In genomic region chr13:35953537-35954206, GRCh38 we compare ENCODE assay signal across 7 cellular contexts.
A peak's percentile ranks its signal among the peaks of the same experiment; 100 is the strongest.
DNase-seq lines count a peak whose midpoint lies in the region; ATAC-seq and TF ChIP-seq lines count a peak whose summit lies in the region.

No MANE protein-coding gene starts in this region.

- no peaks in the 10 kb centered on the region for H3K36me3 Mint-ChIP-seq in WTC11
- H3K36me3 Mint-ChIP-seq in CD4-positive, alpha-beta memory T cell, result no peaks in the 10 kb centered on the region

- POLR2A ChIA-PET in WTC11 (lab: Charles Lee), result no interaction called here
- POLR2A ChIA-PET in CD4-positive, alpha-beta memory T cell (lab: Charles Lee; ENCODE audit: partially characterized antibody), result no interaction called here

- no peaks in the 10 kb centered on the region for H3K9me3 Mint-ChIP-seq in WTC11
- H3K9me3 Mint-ChIP-seq in CD4-positive, alpha-beta memory T cell, result peaks cover 0 to 4% (median 0%) of the 10 kb centered on the region in 8 donors

- intact Hi-C loops in posterior vena cava (cut with DNase I), result loop anchor here (10.0 kb wide), 2 partner anchors 249 to 479 kb away; partner anchors contain the start of gene MAB21L1 (in 1 of the 2)
- intact Hi-C loops in CD4-positive, alpha-beta memory T cell (cut with micrococcal nuclease), result no loop called here

- CTCF ChIA-PET in WTC11 (lab: Charles Lee), result interaction anchor here (0.5 to 1.6 kb wide), 20 partner anchors 9 to 221 kb away, joined by 3 to 16 read pairs (median 4); no protein-coding TSS in a partner anchor
- CTCF ChIA-PET in CD4-positive, alpha-beta memory T cell (lab: Charles Lee; ENCODE audit: partially characterized antibody), result no interaction called here

- no peaks in the 10 kb centered on the region for H3K36me3 ChIP-seq in cardiac muscle cell
- no peaks in the 10 kb centered on the region for H3K36me3 ChIP-seq in CD4-positive, alpha-beta memory T cell (ENCODE audit: insufficient read depth, low read length)

- TF ChIP-seq CTCF in WTC11 (IDR thresholded peaks at IDR 0.05) (no peak), cardiac muscle cell (IDR thresholded peaks at IDR 0.05; ENCODE audit: low read depth, low read length) (peak; percentile 75)

- no peaks in the 10 kb centered on the region for H3K4me1 ChIP-seq in cardiac muscle cell (ENCODE audit: low read depth)
- no peaks in the 10 kb centered on the region for H3K4me1 ChIP-seq in CD4-positive, alpha-beta memory T cell (ENCODE audit: insufficient read depth, low read length)

- H3K27ac Mint-ChIP-seq in WTC11, result peak overlapping the region; percentile 90; the same call in 1 of the 2 replicates
- H3K27ac Mint-ChIP-seq in CD4-positive, alpha-beta memory T cell, result no peak overlapping the region

- peak overlapping the region; percentile 16; the same call in 1 of the 2 replicates for H3K4me3 Mint-ChIP-seq in WTC11
- H3K4me3 Mint-ChIP-seq in CD4-positive, alpha-beta memory T cell, result no peak overlapping the region

- H3K9me3 ChIP-seq in cardiac muscle cell (ENCODE audit: low read depth), result no peaks in the 10 kb centered on the region
- no peaks in the 10 kb centered on the region for H3K9me3 ChIP-seq in CD4-positive, alpha-beta memory T cell (ENCODE audit: control insufficient read depth in 1 of 2, low read length in 2 of 2)

- no peak overlapping the region for H3K27ac ChIP-seq in cardiac muscle cell
- H3K27ac ChIP-seq in CD4-positive, alpha-beta memory T cell (ENCODE audit: low read depth, low read length), result no peak overlapping the region

- H3K27me3 ChIP-seq in cardiac muscle cell, result peaks cover 9% of the 10 kb centered on the region
- no peaks in the 10 kb centered on the region for H3K27me3 ChIP-seq in CD4-positive, alpha-beta memory T cell (ENCODE audit: insufficient read depth, low read length)

- H3K4me1 Mint-ChIP-seq in WTC11, result peaks cover 3% of the 10 kb centered on the region
- H3K4me1 Mint-ChIP-seq in CD4-positive, alpha-beta memory T cell, result no peaks in the 10 kb centered on the region

- H3K27me3 Mint-ChIP-seq in WTC11 (ENCODE audit: low read depth), result no peaks in the 10 kb centered on the region
- no peaks in the 10 kb centered on the region for H3K27me3 Mint-ChIP-seq in CD4-positive, alpha-beta memory T cell

- DNase-seq in NCI-H187 (lab: John Stamatoyannopoulos, UW) (peak; percentile 47 to 83), WTC11 (ENCODE audit: low spot score) (peak; percentile 53), cardiac muscle cell (ENCODE audit: low read depth in 1 of 2, low spot score in 1 of 2) (peak; percentile 71 to 95), posterior vena cava (ENCODE audit: low spot score) (peak; percentile 87)
- DNase-seq in CD4-positive, alpha-beta memory T cell, result no peak

- peak; percentile 62 for ATAC-seq in GM19351 (IDR thresholded peaks at IDR 0.05; ENCODE audit: unreplicated experiment)
- ATAC-seq in WTC11, result peak; percentile 99
- no peak for ATAC-seq in HG03521 (IDR thresholded peaks at IDR 0.05; ENCODE audit: unreplicated experiment)

- H3K4me3 ChIP-seq in cardiac muscle cell, result no peak overlapping the region
- H3K4me3 ChIP-seq in CD4-positive, alpha-beta memory T cell (ENCODE audit: low read length in 2 of 2), result no peak overlapping the region

TF ChIP-seq in WTC11, 78 proteins besides CTCF, POLR2A, EP300 and RAD21 (continues in another document):
- no peak for TF ChIP-seq ZSCAN18 (CRISPR knock-in tag; IDR thresholded peaks at IDR 0.05)
- no peak for TF ChIP-seq NFYB (CRISPR knock-in tag; conservative IDR thresholded peaks at IDR 0.05; ENCODE audit: low read depth)
- no peak for TF ChIP-seq ZNF425 (CRISPR knock-in tag; conservative IDR thresholded peaks at IDR 0.05)
- no peak for TF ChIP-seq AFF4 (CRISPR knock-in tag; IDR thresholded peaks at IDR 0.05; ENCODE audit: borderline replicate concordance)
- no peak for TF ChIP-seq AR (CRISPR knock-in tag; IDR thresholded peaks at IDR 0.05)
- no peak for TF ChIP-seq NR2C2 (CRISPR knock-in tag; IDR thresholded peaks at IDR 0.05)
- no peak for TF ChIP-seq ZNF263 (CRISPR knock-in tag; IDR thresholded peaks at IDR 0.05; ENCODE audit: low read depth)

Comparison
In these comparisons a context has a peak if more than half of its experiments do, and no peak if none do; other contexts are left out.
1. DNase-seq: peak in NCI-H187 (2 of 2), WTC11 (single experiment), cardiac muscle cell (2 of 2) and posterior vena cava (single experiment); none in CD4-positive, alpha-beta memory T cell (0 of 5).